9 cellular contexts compared by ENCODE assay signal in the genomic region with DNA sequence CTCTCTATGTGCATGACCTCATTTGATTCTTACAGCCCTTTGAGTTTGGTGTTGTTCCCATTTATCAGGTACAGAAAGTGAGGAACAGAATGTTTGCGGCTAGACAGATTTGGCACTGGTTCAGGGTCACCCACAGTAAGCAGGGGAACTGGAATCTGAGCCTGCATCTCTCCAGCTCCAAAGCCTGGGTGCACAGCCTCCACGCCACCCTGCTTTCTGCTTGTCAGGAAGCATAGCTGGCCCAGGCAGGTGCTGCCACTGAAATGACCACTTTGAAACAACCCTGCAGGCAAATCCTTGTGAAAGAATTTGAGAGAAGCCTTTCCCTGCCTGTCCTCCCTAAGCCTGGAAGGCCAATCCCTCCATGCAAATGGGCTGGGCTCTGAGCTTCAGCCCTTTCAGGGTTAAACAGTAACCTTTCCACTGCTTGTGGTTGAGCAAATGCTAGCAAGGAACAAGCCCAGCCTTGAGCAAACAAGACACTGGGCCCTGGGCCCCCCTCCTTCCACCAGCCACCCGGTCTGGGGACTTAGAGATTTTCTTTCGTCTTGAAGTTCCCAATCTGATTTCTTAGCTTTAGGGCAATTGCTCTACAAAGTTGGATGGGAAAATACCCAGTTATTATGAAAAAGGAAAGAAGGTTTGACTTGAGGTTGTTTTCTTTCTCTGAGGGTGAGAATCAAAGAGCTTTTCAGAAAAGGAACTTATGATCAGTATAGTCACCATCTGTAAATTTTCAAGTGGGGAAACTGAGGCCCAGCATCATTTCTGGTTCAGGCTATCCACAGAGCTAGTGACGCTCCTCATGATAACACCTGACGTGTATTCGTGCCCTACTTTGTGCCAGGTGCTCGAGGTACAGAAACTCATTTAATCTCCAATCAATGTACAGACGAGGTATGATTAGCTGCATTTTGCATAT. TPM values are rescaled to one million over a fixed set of nuclear protein-coding genes. Genes with fewer than 3 reads are reported as not detected.
A peak's percentile ranks its signal among the peaks of the same experiment; 100 is the strongest.
DNase-seq lines count a peak whose midpoint lies in the region; ATAC-seq and TF ChIP-seq lines count a peak whose summit lies in the region.
"Had no signal": no experiment of that assay in that cellular context is flagged by ENCODE, and none has a peak within 500 bp of the region (broad histone marks: within the 10 kb centered on the region; RNA-seq: fewer than 3 reads in every experiment).

No MANE protein-coding gene starts in this region.

- no peak overlapping the region for H3K27ac ChIP-seq in OCI-LY3 (ENCODE audit: low read length)
- H3K27ac ChIP-seq: SJSA1 had no signal

- peaks cover 18% of the 10 kb centered on the region for H3K4me1 ChIP-seq in OCI-LY3 (ENCODE audit: low read length)

- H3K79me2 ChIP-seq in OCI-LY3 (ENCODE audit: low read length) = no peaks in the 10 kb centered on the region

- no peaks in the 10 kb centered on the region for H3K9me3 ChIP-seq in OCI-LY3 (ENCODE audit: insufficient read depth, low read length)
- H3K9me3 ChIP-seq: SJSA1 had no signal

- no peak for TF ChIP-seq CTCF in OCI-LY3 (IDR thresholded peaks at IDR 0.05; ENCODE audit: low read depth, low read length)

- no peaks in the 10 kb centered on the region for H3K27me3 ChIP-seq in OCI-LY3 (ENCODE audit: low read depth, low read length)
- H3K27me3 ChIP-seq: SJSA1 had no signal

- peak overlapping the region; percentile 42 for H3K4me2 ChIP-seq in OCI-LY3 (ENCODE audit: low read length)

- H4K20me1 ChIP-seq in OCI-LY3 (ENCODE audit: insufficient read depth, low read length) = no peaks in the 10 kb centered on the region

- DNase-seq in COLO668 (lab: John Stamatoyannopoulos, UW; ENCODE audit: unreplicated experiment) (peak; percentile 72), H4 (ENCODE audit: low spot score) (peak; percentile 83), kidney glomerular epithelial cell (lab: John Stamatoyannopoulos, UW) (peak; percentile 21), AG20443 (ENCODE audit: low spot score) (no peak), amygdala (lab: John Stamatoyannopoulos, UW) (no peak)
- DNase-seq in activated CD8-positive, alpha-beta memory T cell treated with anti-CD3 and anti-CD28 coated beads, Interleukin-2, amount 50 U/mL, for 48 hours = no peak

- H3K36me3 ChIP-seq in OCI-LY3 (replicated peaks; ENCODE audit: low read depth, low read length) = no peaks in the 10 kb centered on the region
- H3K36me3 ChIP-seq: SJSA1 had no signal

- no peak overlapping the region for H3K9ac ChIP-seq in OCI-LY3 (ENCODE audit: low read length)

- no peak for ATAC-seq in GM21526 (IDR thresholded peaks at IDR 0.05; ENCODE audit: low FRiP score, unreplicated experiment)

- no peak overlapping the region for H3K4me3 ChIP-seq in OCI-LY3 (ENCODE audit: low read length)
- H3K4me3 ChIP-seq: SJSA1 had no signal

- no peak overlapping the region for H2AFZ ChIP-seq in OCI-LY3 (ENCODE audit: low read depth, low read length)

RNA-seq across cellular contexts. Expression of a gene that starts 19.4 kb away (rescaled TPM):
- total RNA-seq in H4 (2014; rRNA removed; shearing (Covaris generic)) = not detected in 2 replicates
- total RNA-seq: SJSA1 had no signal

Comparison
In these comparisons a context has a peak if more than half of its experiments do, and no peak if none do; other contexts are left out.
1. DNase-seq: peak in COLO668 (single experiment), H4 (single experiment) and kidney glomerular epithelial cell (single experiment); none in activated CD8-positive, alpha-beta memory T cell treated with anti-CD3 and anti-CD28 coated beads, Interleukin-2, amount 50 U/mL, for 48 hours (single experiment), AG20443 (single experiment) and amygdala (0 of 56).